Comparison of ENCODE assay signal across 13 cellular contexts in genomic region chr3:124266517-124266916, GRCh38.
DNase-seq lines count a peak whose midpoint lies in the region; TF ChIP-seq lines count a peak whose summit lies in the region.
"Had no signal": no experiment of that assay in that cellular context is flagged by ENCODE, and none has a peak within 500 bp of the region (broad histone marks: within the 10 kb centered on the region; RNA-seq: fewer than 3 reads in every experiment).

No MANE protein-coding gene starts in this region.

- H3K4me3 Mint-ChIP-seq in T-helper 2 cell treated with Interferon-gamma antibody and Interleukin-4, amounts not matched to agents 5 μg/mL and 100 μg/mL, for 36 hours, result no peak overlapping the region
- H3K4me3 Mint-ChIP-seq: brain had no signal

- no peaks in the 10 kb centered on the region for H3K4me1 Mint-ChIP-seq in T-helper 2 cell treated with Interferon-gamma antibody and Interleukin-4, amounts not matched to agents 5 μg/mL and 100 μg/mL, for 36 hours (ENCODE audit: low read depth)

- H3K27ac ChIP-seq in coronary artery (peak overlapping the region; percentile 27 to 30), RWPE1 (no peak overlapping the region)
- H3K27ac ChIP-seq: 22Rv1, tibial nerve had no signal

- no peaks in the 10 kb centered on the region for H3K36me3 Mint-ChIP-seq in T-helper 2 cell treated with Interferon-gamma antibody and Interleukin-4, amounts not matched to agents 5 μg/mL and 100 μg/mL, for 36 hours (ENCODE audit: low read depth)

- CTCF ChIA-PET in RWPE1 (lab: Yijun Ruan, JAX), result interaction anchor here (0.5 kb wide), 1 partner anchor 380 kb away, joined by 3 read pairs; no protein-coding TSS in a partner anchor

- H3K9me3 Mint-ChIP-seq in T-helper 2 cell treated with Interferon-gamma antibody and Interleukin-4, amounts not matched to agents 5 μg/mL and 100 μg/mL, for 36 hours, result no peaks in the 10 kb centered on the region
- H3K9me3 Mint-ChIP-seq: brain had no signal

- peak; percentile 19 for DNase-seq in DMS 273 (lab: John Stamatoyannopoulos, UW; ENCODE audit: unreplicated experiment)
- DNase-seq in DMS 273 treated with DMSO at 0.1 percent for 48 hours (lab: John Stamatoyannopoulos, UW), result no peak
- peak; percentile 89 for DNase-seq in NCI-H2196 (lab: John Stamatoyannopoulos, UW; ENCODE audit: unreplicated experiment)
- no peak for DNase-seq in coronary artery (ENCODE audit: low spot score)
- DNase-seq in retina, result peak; percentile 42
- DNase-seq in activated gamma-delta T cell treated with Interleukin-2 at 50 U/mL for 16 hours, result no peak
- no peak for DNase-seq in RWPE1 (ENCODE audit: low spot score)
- DNase-seq in T-helper 2 cell treated with Interferon-gamma antibody and Interleukin-4, amounts not matched to agents 5 μg/mL and 100 μg/mL, for 36 hours (ENCODE audit: low spot score), result no peak
- DNase-seq: activated CD8-positive, alpha-beta memory T cell treated with anti-CD3 and anti-CD28 coated beads, Interleukin-2, amount 50 U/mL, for 4 hours; foreskin fibroblast had no signal

- TF ChIP-seq CTCF in coronary artery (IDR thresholded peaks at IDR 0.05) (no peak), RWPE1 (conservative IDR thresholded peaks at IDR 0.05; ENCODE audit: low read depth) (no peak)

- no peak overlapping the region for H3K27ac Mint-ChIP-seq in T-helper 2 cell treated with Interferon-gamma antibody and Interleukin-4, amounts not matched to agents 5 μg/mL and 100 μg/mL, for 36 hours

- no peak overlapping the region for H3K4me3 ChIP-seq in coronary artery
- H3K4me3 ChIP-seq: tibial nerve had no signal

- H3K27me3 Mint-ChIP-seq in T-helper 2 cell treated with Interferon-gamma antibody and Interleukin-4, amounts not matched to agents 5 μg/mL and 100 μg/mL, for 36 hours (ENCODE audit: low read depth), result no peaks in the 10 kb centered on the region
- H3K27me3 Mint-ChIP-seq: brain had no signal

- POLR2A ChIA-PET in RWPE1 (lab: Yijun Ruan, JAX; ENCODE audit: low non-redundant PET), result no interaction called here

Comparison
In these comparisons a context has a peak if more than half of its experiments do, and no peak if none do; other contexts are left out.
1. DNase-seq: peak in DMS 273 (single experiment), NCI-H2196 (single experiment) and retina (single experiment); none in DMS 273 treated with DMSO at 0.1 percent for 48 hours (single experiment), coronary artery (single experiment), activated gamma-delta T cell treated with Interleukin-2 at 50 U/mL for 16 hours (single experiment), RWPE1 (single experiment) and T-helper 2 cell treated with Interferon-gamma antibody and Interleukin-4, amounts not matched to agents 5 μg/mL and 100 μg/mL, for 36 hours (single experiment).